Comparison of ENCODE assay signal across 20 cellular contexts in genomic region chr13:76863022-76863421, GRCh38.
"Had no signal": no experiment of that assay in that cellular context is flagged by ENCODE, and none has a peak within 500 bp of the region (broad histone marks: within the 10 kb centered on the region; RNA-seq: fewer than 3 reads in every experiment).

No MANE protein-coding gene starts in this region.

- ATAC-seq: natural killer cell; psoas muscle; right cardiac atrium; right lobe of liver; stimulated activated effector memory CD8-positive, alpha-beta T cell treated with anti-CD3 and anti-CD28 coated beads, Interleukin-12 subunit alpha, Interleukin-12 subunit beta, amount 100 ng/mL, for 72 hours; stimulated activated naive B cell treated with anti-CD40 and anti-IgM and Interleukin-4, amounts not matched to agents 10 μg/mL and 1 μg/mL and 100 μg/mL, for 72 hours had no signal

- DNase-seq: natural killer cell; occipital lobe; ovary; posterior cingulate gyrus; psoas muscle; right cardiac atrium; right lobe of liver; sigmoid colon; small intestine; stimulated activated CD4-positive, alpha-beta T cell treated with anti-CD3 and anti-CD28 coated beads, Interleukin-15, amount 100 ng/mL, for 24 hours; stimulated activated CD4-positive, alpha-beta T cell treated with anti-CD3 and anti-CD28 coated beads, Interleukin-2, amount 100 ng/mL, for 24 hours; stimulated activated CD4-positive, alpha-beta T cell treated with anti-CD3 and anti-CD28 coated beads, Interleukin-2, amount 100 ng/mL, for 48 hours; stimulated activated CD4-positive, alpha-beta T cell treated with anti-CD3 and anti-CD28 coated beads, Interleukin-4, amount 100 ng/mL, for 24 hours; stimulated activated naive B cell treated with anti-CD40 and anti-IgM and Interleukin-4, amounts not matched to agents 10 μg/mL and 1 μg/mL and 100 μg/mL, for 72 hours; stimulated activated naive CD4-positive, alpha-beta T cell treated with Interleukin-2 at 50 U/mL for 16 hours; stomach; thyroid gland; trophoblast cell; upper lobe of left lung had no signal
